ENCODE assay signal across 8 cellular contexts in the genomic region with DNA sequence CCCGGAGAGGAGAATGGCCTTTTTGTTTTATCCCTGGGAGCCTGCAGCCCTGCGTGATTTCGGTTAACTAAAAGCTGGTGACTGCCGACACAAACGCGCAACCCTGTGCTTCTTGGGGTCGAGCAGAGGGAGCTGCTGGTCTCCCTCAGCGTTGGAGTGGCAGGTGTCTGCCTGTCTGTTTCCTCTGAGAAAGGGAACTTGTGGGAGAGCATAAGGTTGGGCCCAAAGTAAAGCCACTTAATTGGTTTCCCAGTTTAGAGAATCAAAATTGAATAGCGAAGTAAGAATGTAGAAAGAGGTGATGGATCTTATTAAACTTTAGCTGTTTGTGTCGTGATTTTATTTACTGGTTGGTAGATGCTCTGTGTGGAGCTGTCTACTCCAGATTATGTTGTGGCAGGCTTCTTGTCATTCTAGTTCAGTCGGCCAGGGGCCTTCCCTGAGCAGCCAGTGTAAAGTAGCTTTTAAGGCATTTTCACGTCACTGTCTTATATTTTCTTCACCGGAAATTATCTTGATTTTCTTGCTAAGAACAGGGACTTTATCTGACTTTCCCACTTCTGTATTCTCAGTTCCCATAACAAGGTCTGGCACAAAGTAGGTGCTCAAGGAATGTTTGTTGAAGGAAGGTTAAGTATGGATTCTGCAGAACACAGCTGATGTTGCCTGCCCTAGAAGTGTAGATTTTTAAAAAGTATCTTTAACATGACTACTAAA. TPM values are rescaled to one million over a fixed set of nuclear protein-coding genes. Genes with fewer than 3 reads are reported as not detected.
DNase-seq lines count a peak whose midpoint lies in the region; ATAC-seq, FAIRE-seq and TF ChIP-seq lines count a peak whose summit lies in the region.

No MANE protein-coding gene starts in this region.

- peak overlapping the region; percentile 84 for H3K9ac ChIP-seq in DND-41 (ENCODE audit: low read depth, low read length)

- no peaks in the 10 kb centered on the region for H3K27me3 ChIP-seq in DND-41 (ENCODE audit: insufficient read depth, low read length, poor library complexity)

- H3K4me3 ChIP-seq in DND-41 (ENCODE audit: low read depth in 1 of 2, low read length in 2 of 2) = peak overlapping the region; percentile 44 to 82
- H3K4me3 ChIP-seq in NB4 (ENCODE audit: low read depth, low read length) = peak overlapping the region; percentile 86

- H3K4me1 ChIP-seq in DND-41 (ENCODE audit: insufficient read depth, low read length) = peaks cover 25% of the 10 kb centered on the region

- H3K27ac ChIP-seq in DND-41 (ENCODE audit: low read length) = peak overlapping the region; percentile 81

- peaks cover 47% of the 10 kb centered on the region for H3K36me3 ChIP-seq in DND-41 (ENCODE audit: insufficient read depth, low read length)

- DNase-seq in DND-41 = no peak
- DNase-seq in NB4 (ENCODE audit: low read depth) = peak; percentile 71
- no peak for DNase-seq in chondrocyte (ENCODE audit: low spot score)
- DNase-seq in midbrain (lab: John Stamatoyannopoulos, UW) = peak; percentile 36
- DNase-seq in stimulated activated CD8-positive, alpha-beta memory T cell treated with anti-CD3 and anti-CD28 coated beads, Interleukin-4, amount 100 ng/mL, for 48 hours = no peak
- DNase-seq in ureter (ENCODE audit: low spot score) = no peak
- DNase-seq in H54 (ENCODE audit: insufficient read length, low spot score) = no peak

- peaks cover 13% of the 10 kb centered on the region for H3K36me3 Mint-ChIP-seq in chondrocyte (ENCODE audit: low read depth)

- ATAC-seq in DND-41 (ENCODE audit: insufficient read depth, low read depth) = peak; percentile 16
- ATAC-seq in GM21447 (IDR thresholded peaks at IDR 0.05; ENCODE audit: unreplicated experiment) = peak; percentile 7

- peak overlapping the region; percentile 73 for H3K4me2 ChIP-seq in DND-41 (ENCODE audit: insufficient read depth, low read length)

- no peak for FAIRE-seq in H54 (lab: Jason Lieb, UNC)

- peak overlapping the region; percentile 87 for H2AFZ ChIP-seq in DND-41 (ENCODE audit: low read depth, low read length)

- no peaks in the 10 kb centered on the region for H3K27me3 Mint-ChIP-seq in chondrocyte (ENCODE audit: low read depth)

- peaks cover 21% of the 10 kb centered on the region for H3K4me1 Mint-ChIP-seq in chondrocyte (ENCODE audit: low read depth)

- H3K27ac Mint-ChIP-seq in chondrocyte (ENCODE audit: unreplicated experiment) = peak overlapping the region; percentile 97

- no peak for TF ChIP-seq CTCF in DND-41 (IDR thresholded peaks at IDR 0.05; ENCODE audit: borderline replicate concordance, extremely low read depth, low read length, poor library complexity, severe bottlenecking)
- TF ChIP-seq CTCF in NB4 (IDR thresholded peaks at IDR 0.05; ENCODE audit: low read depth, low read length) = no peak
- TF ChIP-seq CTCF in chondrocyte (IDR thresholded peaks at IDR 0.05) = no peak

- 0 out of 2 replicates have a peak, but pooled peaks cover 9% of the 10 kb centered on the region for H4K20me1 ChIP-seq in DND-41 (ENCODE audit: insufficient read depth, low read length)

- no peaks in the 10 kb centered on the region for H3K9me3 Mint-ChIP-seq in chondrocyte (ENCODE audit: low read depth)

- peaks cover 47% of the 10 kb centered on the region for H3K79me2 ChIP-seq in DND-41 (ENCODE audit: insufficient read depth, low read length)

- H3K9me3 ChIP-seq in DND-41 (ENCODE audit: insufficient read depth, low read length, severe bottlenecking) = no peaks in the 10 kb centered on the region

- TF ChIP-seq POLR2A in NB4 (IDR thresholded peaks at IDR 0.05; ENCODE audit: extremely low read depth, insufficient read length) (no peak), H54 (IDR thresholded peaks at IDR 0.05; ENCODE audit: low read depth, low read length) (no peak)

- peak overlapping the region; percentile 94 for H3K4me3 Mint-ChIP-seq in chondrocyte (ENCODE audit: unreplicated experiment)

RNA-seq across cellular contexts. Expression of gene LTV1, which starts 0.7 kb away (rescaled TPM):
- total RNA-seq in chondrocyte = 15.0 to 22.6 TPM (median 15.4 TPM) in 3 replicates
- total RNA-seq in ureter = 28.6 TPM

RNA-seq across cellular contexts. Expression of gene ZC2HC1B, which starts 20.4 kb away (rescaled TPM):
- 0.46 TPM in 1 of 3 replicates, not detected in the others for total RNA-seq in chondrocyte
- not detected for total RNA-seq in ureter

Comparison
In these comparisons a context has a peak if more than half of its experiments do, and no peak if none do; other contexts are left out.
1. DNase-seq: peak in NB4 (single experiment) and midbrain (single experiment); none in DND-41 (single experiment), chondrocyte (single experiment), stimulated activated CD8-positive, alpha-beta memory T cell treated with anti-CD3 and anti-CD28 coated beads, Interleukin-4, amount 100 ng/mL, for 48 hours (single experiment), ureter (single experiment) and H54 (single experiment).